ENCODE assay signal across 29 cellular contexts in genomic region chr11:111193924-111194490, GRCh38. TPM values are rescaled to one million over a fixed set of nuclear protein-coding genes. Genes with fewer than 3 reads are reported as not detected.
"Had no signal": no experiment of that assay in that cellular context is flagged by ENCODE, and none has a peak within 500 bp of the region (broad histone marks: within the 10 kb centered on the region; RNA-seq: fewer than 3 reads in every experiment).

No MANE protein-coding gene starts in this region.

- H3K27ac ChIP-seq: lower lobe of right lung, right lobe of liver, thoracic aorta, upper lobe of left lung had no signal

- ATAC-seq: activated CD4-positive, alpha-beta T cell treated with anti-CD3 and anti-CD28 coated beads for 36 hours; activated T-cell treated with anti-CD3 and anti-CD28 coated beads, Interleukin-2, amount 50 U/mL, for 4 hours; left lobe of liver; lower lobe of right lung; naive thymus-derived CD4-positive, alpha-beta T cell; right lobe of liver had no signal

- H3K4me1 ChIP-seq: lower lobe of right lung, right lobe of liver, upper lobe of left lung had no signal

- H3K36me3 ChIP-seq: lower lobe of right lung, right lobe of liver, thoracic aorta, upper lobe of left lung had no signal

- DNase-seq: activated B cell treated with CpG ODN at 0.5 μM for 24 hours; activated CD4-positive, alpha-beta T cell treated with anti-CD3 and anti-CD28 coated beads for 36 hours; activated CD4-positive, alpha-beta T cell treated with anti-CD3 and anti-CD28 coated beads, Interleukin-2, amount 50 U/mL, for 4 hours; activated CD8-positive, alpha-beta memory T cell treated with anti-CD3 and anti-CD28 coated beads, Interleukin-2, amount 50 U/mL, for 48 hours; activated naive CD4-positive, alpha-beta T cell treated with Interleukin-2 at 50 U/mL for 16 hours; activated naive CD8-positive, alpha-beta T cell treated with anti-CD3 and anti-CD28 coated beads for 36 hours; activated T-cell treated with anti-CD3 and anti-CD28 coated beads, Interleukin-2, amount 50 U/mL, for 4 hours; cortex of kidney; kidney; lower lobe of right lung; naive thymus-derived CD4-positive, alpha-beta T cell; occipital lobe; posterior cingulate gyrus; right lobe of liver; stimulated activated CD4-positive, alpha-beta T cell treated with anti-CD3 and anti-CD28 coated beads, Interleukin-2, amount 100 ng/mL, for 48 hours; stimulated activated CD8-positive, alpha-beta memory T cell treated with anti-CD3 and anti-CD28 coated beads, Interleukin-4, amount 100 ng/mL, for 48 hours; stimulated activated naive CD4-positive, alpha-beta T cell; T1000; upper lobe of left lung had no signal

- H3K27me3 ChIP-seq: right lobe of liver, upper lobe of left lung had no signal

- H3K4me3 ChIP-seq: lower lobe of right lung, right lobe of liver, smooth muscle cell, thoracic aorta, upper lobe of left lung had no signal

- H3K9me3 ChIP-seq: lower lobe of right lung, right lobe of liver, thoracic aorta had no signal

- H3K4me2 ChIP-seq: smooth muscle cell had no signal

RNA-seq across cellular contexts. Expression of gene POU2AF2, which starts 51.5 kb away (rescaled TPM):
- total RNA-seq: activated B cell treated with CpG ODN at 0.5 μM for 24 hours; activated CD8-positive, alpha-beta memory T cell treated with anti-CD3 and anti-CD28 coated beads for 36 hours; activated naive CD8-positive, alpha-beta T cell treated with anti-CD3 and anti-CD28 coated beads for 36 hours; activated T-cell treated with anti-CD3 and anti-CD28 coated beads, Interleukin-2, amount 50 U/mL, for 4 hours; activated T-helper 2 cell treated with anti-CD3 and anti-CD28 coated beads, Interferon-gamma antibody, Interleukin-2, Interleukin-4, amounts not matched to agents 10 μg/mL and 5 μg/mL and 100 μg/mL, durations not matched to agents 14 hours and 24 hours and 36 hours; cerebellum; epithelial cell of proximal tubule; glomerular endothelial cell; kidney; left lobe of liver; lower lobe of right lung; mesenteric fat pad; naive thymus-derived CD4-positive, alpha-beta T cell; neural crest cell; occipital lobe; right lobe of liver; smooth muscle cell; thoracic aorta had no signal
- polyA plus RNA-seq: naive thymus-derived CD4-positive, alpha-beta T cell; smooth muscle cell had no signal
